Comparison of ENCODE assay signal across 8 cellular contexts in genomic region chr9:91131433-91131839, GRCh38.
DNase-seq lines count a peak whose midpoint lies in the region; ATAC-seq and TF ChIP-seq lines count a peak whose summit lies in the region.

No MANE protein-coding gene starts in this region.

- ATAC-seq in HG03432 (IDR thresholded peaks at IDR 0.05; ENCODE audit: unreplicated experiment) (peak; percentile 58), GM21619 (IDR thresholded peaks at IDR 0.05; ENCODE audit: unreplicated experiment) (no peak)

- H3K4me3 Mint-ChIP-seq in CD14-positive monocyte = no peak overlapping the region

- no peak for TF ChIP-seq CTCF in CD14-positive monocyte (IDR thresholded peaks at IDR 0.05)

- H3K27me3 Mint-ChIP-seq in CD14-positive monocyte (ENCODE audit: low read depth in 3 of 3) = peaks cover 0 to 2% (median 2%) of the 10 kb centered on the region in 3 donors

- DNase-seq in CD14-positive monocyte (ENCODE audit: low spot score) (peak; percentile 75), fibroblast of gingiva (ENCODE audit: low read depth) (peak; percentile 91), NAMALWA (ENCODE audit: low spot score) (no peak), SW 1271 (lab: John Stamatoyannopoulos, UW) (no peak)
- peak; percentile 9 for DNase-seq in activated CD4-positive, alpha-beta T cell treated with anti-CD3 and anti-CD28 coated beads, Interleukin-2, amount 50 U/mL, for 1 hour
- peak; percentile 78 for DNase-seq in stimulated activated CD4-positive, alpha-beta T cell treated with anti-CD3 and anti-CD28 coated beads, Interleukin-4, amount 100 ng/mL, for 24 hours

- no peaks in the 10 kb centered on the region for H3K36me3 Mint-ChIP-seq in CD14-positive monocyte

- intact Hi-C loops in CD14-positive monocyte (cut with micrococcal nuclease) = no loop called here

- H3K9me3 Mint-ChIP-seq in CD14-positive monocyte = peaks cover 0 to 5% (median 0%) of the 10 kb centered on the region in 7 donors

- peaks cover 14% of the 10 kb centered on the region for H3K4me1 Mint-ChIP-seq in CD14-positive monocyte

- peak overlapping the region in 3 of 7 donors; percentile 67 to 85 (median 80) for H3K27ac Mint-ChIP-seq in CD14-positive monocyte

Comparison
In these comparisons a context has a peak if more than half of its experiments do, and no peak if none do; other contexts are left out.
1. DNase-seq: peak in CD14-positive monocyte (single experiment), activated CD4-positive, alpha-beta T cell treated with anti-CD3 and anti-CD28 coated beads, Interleukin-2, amount 50 U/mL, for 1 hour (single experiment), fibroblast of gingiva (single experiment) and stimulated activated CD4-positive, alpha-beta T cell treated with anti-CD3 and anti-CD28 coated beads, Interleukin-4, amount 100 ng/mL, for 24 hours (single experiment); none in NAMALWA (single experiment) and SW 1271 (0 of 2).